In the genomic region with DNA sequence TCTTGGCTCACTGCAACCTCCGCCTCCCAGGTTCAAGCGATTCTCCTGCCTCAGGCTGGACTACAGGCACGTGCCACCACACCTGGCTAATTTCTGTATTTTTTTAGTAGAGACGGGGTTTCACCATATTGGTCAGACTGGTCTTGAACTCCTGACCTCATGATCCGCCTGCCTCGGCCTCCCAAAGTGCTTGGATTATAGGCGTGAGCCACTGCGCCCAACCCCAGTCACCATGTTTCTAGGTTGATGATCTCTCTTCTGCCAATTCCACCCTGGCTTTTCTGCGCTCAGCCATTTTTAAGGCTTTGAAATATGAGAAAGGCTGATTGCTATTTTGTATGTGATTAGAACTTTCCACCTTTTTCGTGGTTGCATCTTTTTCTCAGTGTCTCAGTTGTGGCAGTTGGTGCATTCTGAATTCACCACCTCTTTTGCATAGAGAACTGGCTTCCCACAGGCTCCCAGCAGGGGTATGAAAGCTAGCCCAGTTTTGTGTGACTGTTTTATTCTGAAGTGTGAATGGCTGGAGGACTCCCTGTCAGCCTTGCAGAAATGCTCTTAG, we compare ENCODE assay signal across 11 cellular contexts. TPM values are rescaled to one million over a fixed set of nuclear protein-coding genes. Genes with fewer than 3 reads are reported as not detected.
DNase-seq lines count a peak whose midpoint lies in the region; ATAC-seq lines count a peak whose summit lies in the region.
"Had no signal": no experiment of that assay in that cellular context is flagged by ENCODE, and none has a peak within 500 bp of the region (broad histone marks: within the 10 kb centered on the region; RNA-seq: fewer than 3 reads in every experiment).

No MANE protein-coding gene starts in this region.

- DNase-seq in activated naive CD8-positive, alpha-beta T cell treated with anti-CD3 and anti-CD28 coated beads, Interleukin-2, amount 10 ng/mL, durations not matched to agents 7 days and 5 days = no peak
- DNase-seq in NCI-H1436 (lab: John Stamatoyannopoulos, UW) (no peak), aorta (no peak)
- DNase-seq: immature natural killer cell had no signal

- no peak overlapping the region for H3K27ac ChIP-seq in aorta (ENCODE audit: low read depth in 1 of 2, low read length in 2 of 2)

- H3K4me1 Mint-ChIP-seq in activated naive CD8-positive, alpha-beta T cell treated with anti-CD3 and anti-CD28 coated beads, Interleukin-2, amount 10 ng/mL, durations not matched to agents 7 days and 5 days = peaks cover 39% of the 10 kb centered on the region
- H3K4me1 Mint-ChIP-seq: immature natural killer cell had no signal

- peaks cover 3% of the 10 kb centered on the region for H3K9me3 Mint-ChIP-seq in activated naive CD8-positive, alpha-beta T cell treated with anti-CD3 and anti-CD28 coated beads, Interleukin-2, amount 10 ng/mL, durations not matched to agents 7 days and 5 days
- H3K9me3 Mint-ChIP-seq: immature natural killer cell had no signal

- H3K4me3 ChIP-seq in aorta (ENCODE audit: low read length in 2 of 2) = no peak overlapping the region

- H3K9me3 ChIP-seq in aorta (ENCODE audit: control insufficient read depth, low read length) = no peaks in the 10 kb centered on the region
- H3K9me3 ChIP-seq: neutrophil had no signal

- POLR2A ChIA-PET in activated naive CD8-positive, alpha-beta T cell treated with anti-CD3 and anti-CD28 coated beads, Interleukin-2, amount 10 ng/mL, durations not matched to agents 7 days and 5 days (lab: Charles Lee) = no interaction called here

- no peaks in the 10 kb centered on the region for H3K36me3 ChIP-seq in aorta (ENCODE audit: control insufficient read depth in 1 of 2, insufficient read depth in 2 of 2, low read length in 1 of 2)

- peak overlapping the region; percentile 61 for H3K4me3 Mint-ChIP-seq in activated naive CD8-positive, alpha-beta T cell treated with anti-CD3 and anti-CD28 coated beads, Interleukin-2, amount 10 ng/mL, durations not matched to agents 7 days and 5 days
- H3K4me3 Mint-ChIP-seq: immature natural killer cell had no signal

- ATAC-seq in GM18502 (IDR thresholded peaks at IDR 0.05; ENCODE audit: poor library complexity, unreplicated experiment) (peak; percentile 74), GM19372 (IDR thresholded peaks at IDR 0.05; ENCODE audit: low read depth, unreplicated experiment) (peak; percentile 68), HG03039 (IDR thresholded peaks at IDR 0.05; ENCODE audit: unreplicated experiment) (peak; percentile 61), HG02571 (IDR thresholded peaks at IDR 0.05; ENCODE audit: unreplicated experiment) (no peak), aorta (ENCODE audit: low FRiP score) (no peak), HG03097 (IDR thresholded peaks at IDR 0.05; ENCODE audit: low FRiP score, unreplicated experiment) (no peak)
- ATAC-seq in activated naive CD8-positive, alpha-beta T cell treated with anti-CD3 and anti-CD28 coated beads, Interleukin-2, amount 10 ng/mL, durations not matched to agents 7 days and 5 days (ENCODE audit: low read depth) = peak; percentile 39
- ATAC-seq: Right ventricle myocardium inferior had no signal

- peaks cover 0 to 2% of the 10 kb centered on the region in 2 donors for H3K27me3 ChIP-seq in aorta (ENCODE audit: control insufficient read depth in 1 of 2, insufficient read depth in 2 of 2, low read length in 1 of 2)
- H3K27me3 ChIP-seq: neutrophil had no signal

- intact Hi-C loops in aorta (cut with DNase I) = no loop called here

- H3K27ac Mint-ChIP-seq in activated naive CD8-positive, alpha-beta T cell treated with anti-CD3 and anti-CD28 coated beads, Interleukin-2, amount 10 ng/mL, durations not matched to agents 7 days and 5 days = peak overlapping the region; percentile 74

- H3K4me1 ChIP-seq in aorta (ENCODE audit: control insufficient read depth in 1 of 2, insufficient read depth in 2 of 2, low read length in 2 of 2) = no peaks in the 10 kb centered on the region

- H3K27me3 Mint-ChIP-seq in activated naive CD8-positive, alpha-beta T cell treated with anti-CD3 and anti-CD28 coated beads, Interleukin-2, amount 10 ng/mL, durations not matched to agents 7 days and 5 days = no peaks in the 10 kb centered on the region

- WGBS in aorta, 2 donors = 84% methylated on average over 10 of the region's 10 CpGs

- peaks cover 66% of the 10 kb centered on the region for H3K36me3 Mint-ChIP-seq in activated naive CD8-positive, alpha-beta T cell treated with anti-CD3 and anti-CD28 coated beads, Interleukin-2, amount 10 ng/mL, durations not matched to agents 7 days and 5 days

RNA-seq across cellular contexts. Expression of a gene that starts 15.5 kb away (rescaled TPM):
- total RNA-seq in activated naive CD8-positive, alpha-beta T cell treated with anti-CD3 and anti-CD28 coated beads, Interleukin-2, amount 10 ng/mL, durations not matched to agents 7 days and 5 days = 10 to 100 TPM; 34.2 to 38.3 TPM
- total RNA-seq in aorta = 1 to 10 TPM; 5.1 to 5.2 TPM
- 1 to 10 TPM in 1 of 2 donors, under 1 TPM in 1; 0.79 to 5.6 TPM for polyA plus RNA-seq in aorta
- polyA plus RNA-seq: immature natural killer cell had no signal

Comparison
In these comparisons a context has a peak if more than half of its experiments do, and no peak if none do; other contexts are left out.
1. ATAC-seq: peak in GM18502 (single experiment), GM19372 (single experiment), HG03039 (single experiment) and activated naive CD8-positive, alpha-beta T cell treated with anti-CD3 and anti-CD28 coated beads, Interleukin-2, amount 10 ng/mL, durations not matched to agents 7 days and 5 days (single experiment); none in HG02571 (single experiment), aorta (single experiment) and HG03097 (single experiment).
2. RNA of a gene that starts 15.5 kb away (total RNA-seq): 34.2 to 38.3 TPM in activated naive CD8-positive, alpha-beta T cell treated with anti-CD3 and anti-CD28 coated beads, Interleukin-2, amount 10 ng/mL, durations not matched to agents 7 days and 5 days; 5.1 to 5.2 TPM in aorta; every median in the first group is over 4 times any median in the second.